Comparison of ENCODE assay signal across 1 cellular context in the genomic region with DNA sequence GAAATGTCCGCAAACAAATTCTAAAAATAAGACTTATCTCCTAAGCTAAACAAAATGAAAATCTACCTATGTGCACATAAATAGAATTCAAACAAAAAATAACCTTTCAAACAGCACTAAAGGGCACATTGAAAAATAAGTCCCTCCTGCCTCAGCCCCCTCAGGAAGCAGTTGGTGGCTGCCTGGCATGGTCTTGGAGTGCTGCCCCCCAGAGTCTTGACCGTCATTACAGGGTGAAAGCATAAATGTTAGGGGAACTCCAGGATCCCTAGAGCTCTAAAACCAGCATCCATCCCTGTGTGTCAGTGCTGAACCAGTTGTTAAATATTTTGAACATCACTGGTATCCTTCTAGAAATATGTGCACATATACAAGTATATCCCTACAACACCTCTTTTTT.
TF ChIP-seq lines count a peak whose summit lies in the region.

No MANE protein-coding gene starts in this region.

TF ChIP-seq in SK-N-SH treated with all-trans-retinoic acid at 6 μM for 48 hours, 23 proteins besides CTCF, POLR2A, EP300 and RAD21 (continued from another document):
- TF ChIP-seq PPARA (CRISPR knock-in tag; IDR thresholded peaks at IDR 0.05; ENCODE audit: borderline replicate concordance) (no peak), POU6F1 (CRISPR knock-in tag; IDR thresholded peaks at IDR 0.05; ENCODE audit: borderline replicate concordance, low read depth) (no peak), CSDC2 (CRISPR knock-in tag; IDR thresholded peaks at IDR 0.05) (no peak), PATZ1 (CRISPR knock-in tag; IDR thresholded peaks at IDR 0.05; ENCODE audit: borderline replicate concordance) (no peak), TOX (CRISPR knock-in tag; IDR thresholded peaks at IDR 0.05; ENCODE audit: borderline replicate concordance) (no peak), SNAI2 (CRISPR knock-in tag; IDR thresholded peaks at IDR 0.05) (no peak), ZNF70 (CRISPR knock-in tag; IDR thresholded peaks at IDR 0.05) (no peak), ARNTL (CRISPR knock-in tag; IDR thresholded peaks at IDR 0.05; ENCODE audit: borderline replicate concordance, low read depth) (no peak), RARB (CRISPR knock-in tag; IDR thresholded peaks at IDR 0.05) (no peak), BACH2 (CRISPR knock-in tag; IDR thresholded peaks at IDR 0.05; ENCODE audit: borderline replicate concordance) (no peak), ZFP30 (CRISPR knock-in tag; IDR thresholded peaks at IDR 0.05) (no peak), ZNF565 (CRISPR knock-in tag; conservative IDR thresholded peaks at IDR 0.05; ENCODE audit: low read depth) (no peak), GLIS3 (CRISPR knock-in tag; IDR thresholded peaks at IDR 0.05) (no peak), ISL1 (CRISPR knock-in tag; IDR thresholded peaks at IDR 0.05) (no peak), ZFP3 (CRISPR knock-in tag; IDR thresholded peaks at IDR 0.05) (no peak)
- TF ChIP-seq, protein P1, sequence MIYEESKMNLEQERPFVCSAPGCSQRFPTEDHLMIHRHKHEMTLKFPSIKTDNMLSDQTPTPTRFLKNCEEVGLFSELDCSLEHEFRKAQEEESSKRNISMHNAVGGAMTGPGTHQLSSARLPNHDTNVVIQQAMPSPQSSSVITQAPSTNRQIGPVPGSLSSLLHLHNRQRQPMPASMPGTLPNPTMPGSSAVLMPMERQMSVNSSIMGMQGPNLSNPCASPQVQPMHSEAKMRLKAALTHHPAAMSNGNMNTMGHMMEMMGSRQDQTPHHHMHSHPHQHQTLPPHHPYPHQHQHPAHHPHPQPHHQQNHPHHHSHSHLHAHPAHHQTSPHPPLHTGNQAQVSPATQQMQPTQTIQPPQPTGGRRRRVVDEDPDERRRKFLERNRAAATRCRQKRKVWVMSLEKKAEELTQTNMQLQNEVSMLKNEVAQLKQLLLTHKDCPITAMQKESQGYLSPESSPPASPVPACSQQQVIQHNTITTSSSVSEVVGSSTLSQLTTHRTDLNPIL (CRISPR knock-in tag; IDR thresholded peaks at IDR 0.05; ENCODE audit: low read depth): no peak
- TF ChIP-seq, protein P2, sequence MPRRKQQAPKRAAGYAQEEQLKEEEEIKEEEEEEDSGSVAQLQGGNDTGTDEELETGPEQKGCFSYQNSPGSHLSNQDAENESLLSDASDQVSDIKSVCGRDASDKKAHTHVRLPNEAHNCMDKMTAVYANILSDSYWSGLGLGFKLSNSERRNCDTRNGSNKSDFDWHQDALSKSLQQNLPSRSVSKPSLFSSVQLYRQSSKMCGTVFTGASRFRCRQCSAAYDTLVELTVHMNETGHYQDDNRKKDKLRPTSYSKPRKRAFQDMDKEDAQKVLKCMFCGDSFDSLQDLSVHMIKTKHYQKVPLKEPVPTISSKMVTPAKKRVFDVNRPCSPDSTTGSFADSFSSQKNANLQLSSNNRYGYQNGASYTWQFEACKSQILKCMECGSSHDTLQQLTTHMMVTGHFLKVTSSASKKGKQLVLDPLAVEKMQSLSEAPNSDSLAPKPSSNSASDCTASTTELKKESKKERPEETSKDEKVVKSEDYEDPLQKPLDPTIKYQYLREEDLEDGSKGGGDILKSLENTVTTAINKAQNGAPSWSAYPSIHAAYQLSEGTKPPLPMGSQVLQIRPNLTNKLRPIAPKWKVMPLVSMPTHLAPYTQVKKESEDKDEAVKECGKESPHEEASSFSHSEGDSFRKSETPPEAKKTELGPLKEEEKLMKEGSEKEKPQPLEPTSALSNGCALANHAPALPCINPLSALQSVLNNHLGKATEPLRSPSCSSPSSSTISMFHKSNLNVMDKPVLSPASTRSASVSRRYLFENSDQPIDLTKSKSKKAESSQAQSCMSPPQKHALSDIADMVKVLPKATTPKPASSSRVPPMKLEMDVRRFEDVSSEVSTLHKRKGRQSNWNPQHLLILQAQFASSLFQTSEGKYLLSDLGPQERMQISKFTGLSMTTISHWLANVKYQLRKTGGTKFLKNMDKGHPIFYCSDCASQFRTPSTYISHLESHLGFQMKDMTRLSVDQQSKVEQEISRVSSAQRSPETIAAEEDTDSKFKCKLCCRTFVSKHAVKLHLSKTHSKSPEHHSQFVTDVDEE (CRISPR knock-in tag; IDR thresholded peaks at IDR 0.05): no peak
TF ChIP-seq in SK-N-SH treated with all-trans-retinoic acid at 6 μM for 48 hours: peak in this region for 0.
